9 cellular contexts compared by ENCODE assay signal in the genomic region with DNA sequence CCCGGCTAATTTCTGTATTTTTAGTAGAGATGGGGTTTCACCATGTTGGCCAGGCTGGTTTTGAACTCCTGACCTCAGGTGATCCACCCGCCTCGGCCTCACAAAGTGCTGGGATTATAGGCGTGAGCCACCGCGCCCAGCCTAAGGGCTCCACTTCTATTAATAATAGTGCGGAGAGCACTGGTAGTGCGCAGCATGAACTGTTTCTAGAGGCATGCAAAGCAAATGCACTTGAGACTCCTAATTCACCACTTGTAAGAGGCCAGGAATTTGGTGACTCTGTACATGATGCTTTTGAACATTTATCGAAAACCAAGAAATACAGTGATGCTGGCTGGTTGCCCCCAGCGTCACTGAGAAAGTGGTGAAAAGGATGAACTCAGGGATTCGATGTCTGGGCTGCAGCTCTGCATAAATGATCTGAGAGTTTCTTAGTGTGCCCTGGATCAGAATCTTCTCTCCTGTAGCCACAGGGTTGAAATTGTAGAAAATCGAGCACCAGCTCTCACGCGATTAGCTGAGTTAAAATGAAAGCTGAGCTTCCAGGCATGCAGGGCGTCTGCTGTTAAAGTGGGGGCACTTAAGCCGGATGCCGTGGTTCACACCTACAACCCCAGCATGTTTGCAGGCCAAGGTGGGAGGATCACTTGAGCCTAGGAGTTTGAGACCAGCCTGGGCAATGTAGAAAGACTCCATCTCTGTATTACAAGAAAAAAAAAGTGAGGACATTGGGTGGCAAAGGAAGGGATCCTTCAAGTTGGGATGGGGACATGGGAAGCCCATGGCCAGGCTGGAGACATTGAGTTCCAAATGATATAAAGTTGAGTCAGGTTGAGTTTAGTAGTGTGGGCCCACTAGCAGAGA.
DNase-seq lines count a peak whose midpoint lies in the region; ATAC-seq and FAIRE-seq lines count a peak whose summit lies in the region.
"Had no signal": no experiment of that assay in that cellular context is flagged by ENCODE, and none has a peak within 500 bp of the region (broad histone marks: within the 10 kb centered on the region; RNA-seq: fewer than 3 reads in every experiment).

No MANE protein-coding gene starts in this region.

- H3K9me3 Mint-ChIP-seq in dendritic cell treated with granulocyte-macrophage colony-stimulating factor and Interleukin-4, amounts not matched to agents 40 ng/mL and 50 ng/mL, for 4 days = no peaks in the 10 kb centered on the region

- H3K36me3 Mint-ChIP-seq in dendritic cell treated with granulocyte-macrophage colony-stimulating factor and Interleukin-4, amounts not matched to agents 40 ng/mL and 50 ng/mL, for 4 days (ENCODE audit: low read depth) = peaks cover 44% of the 10 kb centered on the region

- intact Hi-C loops in dendritic cell treated with granulocyte-macrophage colony-stimulating factor and Interleukin-4, amounts not matched to agents 40 ng/mL and 50 ng/mL, for 4 days (cut with micrococcal nuclease) = no loop called here

- peak overlapping the region; percentile 90 for H3K27ac Mint-ChIP-seq in dendritic cell treated with granulocyte-macrophage colony-stimulating factor and Interleukin-4, amounts not matched to agents 40 ng/mL and 50 ng/mL, for 4 days

- no peak overlapping the region for H3K27ac ChIP-seq in substantia nigra (ENCODE audit: low read depth, low read length, poor library complexity, severe bottlenecking)

- peak; percentile 95 for FAIRE-seq in GM19239 (lab: Jason Lieb, UNC)

- peak overlapping the region; percentile 98 for H3K4me3 Mint-ChIP-seq in dendritic cell treated with granulocyte-macrophage colony-stimulating factor and Interleukin-4, amounts not matched to agents 40 ng/mL and 50 ng/mL, for 4 days

- H3K27me3 Mint-ChIP-seq in dendritic cell treated with granulocyte-macrophage colony-stimulating factor and Interleukin-4, amounts not matched to agents 40 ng/mL and 50 ng/mL, for 4 days = no peaks in the 10 kb centered on the region

- DNase-seq in GM19239 (ENCODE audit: insufficient read length, low spot score) (peak; percentile 70), SKM-1 treated with dmso at 0.1 percent for 144 hours (lab: John Stamatoyannopoulos, UW; ENCODE audit: unreplicated experiment) (no peak), substantia nigra (lab: John Stamatoyannopoulos, UW) (no peak)
- peak; percentile 50 to 56 for DNase-seq in activated CD4-positive, alpha-beta T cell treated with anti-CD3 and anti-CD28 coated beads, Interleukin-2, amount 50 U/mL, for 4 hours
- peak; percentile 65 to 74 for DNase-seq in stimulated activated CD8-positive, alpha-beta memory T cell treated with anti-CD3 and anti-CD28 coated beads, Interleukin-15, amount 100 ng/mL, for 48 hours (ENCODE audit: low read depth in 2 of 2)
- DNase-seq: foreskin melanocyte had no signal

- no peak for ATAC-seq in HG03439 (IDR thresholded peaks at IDR 0.05; ENCODE audit: unreplicated experiment)
- no peak for ATAC-seq in HG03139 (IDR thresholded peaks at IDR 0.05; ENCODE audit: unreplicated experiment)

- peaks cover 54% of the 10 kb centered on the region for H3K4me1 Mint-ChIP-seq in dendritic cell treated with granulocyte-macrophage colony-stimulating factor and Interleukin-4, amounts not matched to agents 40 ng/mL and 50 ng/mL, for 4 days (ENCODE audit: low read depth)

Comparison
In these comparisons a context has a peak if more than half of its experiments do, and no peak if none do; other contexts are left out.
1. DNase-seq: peak in GM19239 (single experiment), activated CD4-positive, alpha-beta T cell treated with anti-CD3 and anti-CD28 coated beads, Interleukin-2, amount 50 U/mL, for 4 hours (2 of 2) and stimulated activated CD8-positive, alpha-beta memory T cell treated with anti-CD3 and anti-CD28 coated beads, Interleukin-15, amount 100 ng/mL, for 48 hours (2 of 2); none in SKM-1 treated with dmso at 0.1 percent for 144 hours (single experiment) and substantia nigra (0 of 49).